In genomic region chr16:61813339-61813738, GRCh38 we compare ENCODE assay signal across 1 cellular context.
TF ChIP-seq lines count a peak whose summit lies in the region.

No MANE protein-coding gene starts in this region.

TF ChIP-seq in GM12878, 131 proteins besides CTCF, POLR2A, EP300 and RAD21 (continued from another document):
- TF ChIP-seq ETV6 (conservative IDR thresholded peaks at IDR 0.05 in 1 of 2, IDR thresholded peaks at IDR 0.05 in 1 of 2; ENCODE audit: borderline replicate concordance in 1 of 2, low read depth in 1 of 2) (no peak), NR2C1 (IDR thresholded peaks at IDR 0.05) (no peak), RUNX3 (IDR thresholded peaks at IDR 0.05; ENCODE audit: low read length) (no peak), NR2F1 (conservative IDR thresholded peaks at IDR 0.05) (no peak), MEF2A (IDR thresholded peaks at IDR 0.05; ENCODE audit: insufficient read depth, low read depth, low read length) (no peak), RCOR1 (conservative IDR thresholded peaks at IDR 0.05; ENCODE audit: low read depth, low read length) (no peak), TCF12 (IDR thresholded peaks at IDR 0.05; ENCODE audit: low read depth, low read length) (no peak), STAT3 (IDR thresholded peaks at IDR 0.05; ENCODE audit: low read depth, low read length) (no peak), ATF3 (IDR thresholded peaks at IDR 0.05; ENCODE audit: borderline replicate concordance, extremely low read depth, low read depth, low read length) (no peak), ZNF592 (IDR thresholded peaks at IDR 0.05) (no peak), NFIC (IDR thresholded peaks at IDR 0.05; ENCODE audit: low read depth, low read length) (no peak), EGR1 (IDR thresholded peaks at IDR 0.05; ENCODE audit: borderline replicate concordance in 1 of 2, low read depth in 2 of 2, low read length in 2 of 2) (no peak)
